In genomic region chr1:176448340-176448739, GRCh38 we compare ENCODE assay signal across 21 cellular contexts. TPM values are rescaled to one million over a fixed set of nuclear protein-coding genes. Genes with fewer than 3 reads are reported as not detected.
"Had no signal": no experiment of that assay in that cellular context is flagged by ENCODE, and none has a peak within 500 bp of the region (broad histone marks: within the 10 kb centered on the region; RNA-seq: fewer than 3 reads in every experiment).

No MANE protein-coding gene starts in this region.

- H3K27me3 ChIP-seq: adrenal gland, MG63, Peyer's patch had no signal

- H3K36me3 ChIP-seq: adrenal gland, MG63, Peyer's patch had no signal

- DNase-seq: activated CD4-positive, alpha-beta T cell treated with anti-CD3 and anti-CD28 coated beads for 4 hours; activated CD8-positive, alpha-beta memory T cell treated with anti-CD3 and anti-CD28 coated beads, Interleukin-2, amount 50 U/mL, for 4 hours; activated CD8-positive, alpha-beta T cell treated with anti-CD3 and anti-CD28 coated beads for 36 hours; activated gamma-delta T cell treated with Interleukin-2 at 50 U/mL for 16 hours; activated naive CD4-positive, alpha-beta T cell treated with anti-CD3 and anti-CD28 coated beads, Interleukin-2, amount 50 U/mL, for 16 hours; activated naive CD8-positive, alpha-beta T cell treated with anti-CD3 and anti-CD28 coated beads, Interleukin-2, amount 10 ng/mL, durations not matched to agents 7 days and 5 days; activated T-cell treated with anti-CD3 and anti-CD28 coated beads, Interleukin-2, amount 50 U/mL, for 72 hours; adrenal gland; anterior cingulate cortex; central memory CD4-positive, alpha-beta T cell; KG1; MG63; NCI-H146; NCI-H187 treated with DMSO at 0.1 percent for 48 hours; NCI-H2081 treated with DMSO at 0.1 percent for 48 hours; NCI-H446 treated with DMSO at 0.1 percent for 48 hours; NCI-H774; Peyer's patch; SHP77 treated with DMSO at 0.1 percent for 48 hours had no signal

- ATAC-seq: activated CD4-positive, CD25-positive, alpha-beta regulatory T cell treated with anti-CD3 and anti-CD28 coated beads, Interleukin-2, amount 50 U/mL, for 24 hours; activated CD8-positive, alpha-beta T cell treated with anti-CD3 and anti-CD28 coated beads for 36 hours; activated T-cell treated with anti-CD3 and anti-CD28 coated beads, Interleukin-2, amount 50 U/mL, for 72 hours had no signal

- H3K9me3 ChIP-seq: adrenal gland, MG63 had no signal

- H3K4me1 ChIP-seq: adrenal gland, Peyer's patch had no signal

- H3K27ac ChIP-seq: adrenal gland, Peyer's patch had no signal

- H3K4me3 ChIP-seq: adrenal gland, MG63, Peyer's patch had no signal

RNA-seq across cellular contexts. Expression of gene PAPPA2, which starts 14.6 kb away (rescaled TPM):
- polyA plus RNA-seq: IgD-negative memory B cell had no signal
